In the genomic region with DNA sequence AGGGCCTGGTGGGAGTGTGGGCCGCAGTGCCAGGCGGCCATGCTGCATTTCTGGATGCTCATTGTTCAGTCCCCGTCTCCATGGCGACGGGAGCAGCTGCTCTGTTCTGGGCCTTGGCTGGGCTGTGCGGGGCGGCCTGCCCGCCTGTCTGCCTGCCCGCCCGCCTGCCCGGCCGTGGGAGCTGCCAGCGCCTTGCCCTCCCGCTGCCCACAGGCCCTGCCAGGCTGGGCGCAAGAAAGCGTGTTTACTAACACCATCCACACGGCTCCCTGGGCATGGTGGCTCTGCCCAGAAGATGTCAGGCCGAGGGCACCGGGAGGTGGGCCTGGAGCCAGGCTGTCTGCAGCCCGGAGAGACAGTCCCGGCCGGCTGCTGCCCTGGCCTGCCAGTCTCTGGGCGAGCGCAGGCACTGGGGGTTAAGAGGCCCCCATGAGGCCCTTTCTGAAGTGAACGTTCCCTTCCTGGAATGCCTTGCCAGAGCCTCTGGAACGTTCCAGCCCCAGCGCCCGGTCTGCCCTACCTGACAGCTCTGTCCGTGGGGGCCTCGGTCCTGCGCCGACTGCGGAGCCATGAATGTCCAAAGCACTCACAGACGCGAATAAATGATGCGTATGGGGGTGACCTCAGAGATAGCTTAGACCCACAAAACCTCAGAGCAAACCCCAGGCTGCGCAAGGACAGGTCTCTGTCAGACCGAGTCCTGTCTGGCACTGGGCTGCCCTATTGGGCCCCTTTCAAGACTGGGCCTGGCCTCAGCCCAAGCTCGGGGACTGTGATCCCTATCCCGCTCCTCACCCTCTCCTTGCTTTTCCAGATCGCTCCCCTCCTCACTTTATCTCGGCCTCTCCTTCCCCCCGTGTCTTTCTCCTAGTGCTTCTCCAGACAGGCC, we compare ENCODE assay signal across 12 cellular contexts. TPM values are rescaled to one million over a fixed set of nuclear protein-coding genes. Genes with fewer than 3 reads are reported as not detected.
DNase-seq lines count a peak whose midpoint lies in the region; FAIRE-seq and TF ChIP-seq lines count a peak whose summit lies in the region.
"Had no signal": no experiment of that assay in that cellular context is flagged by ENCODE, and none has a peak within 500 bp of the region (broad histone marks: within the 10 kb centered on the region; RNA-seq: fewer than 3 reads in every experiment).

No MANE protein-coding gene starts in this region.

- H4K5ac ChIP-seq in H1 (ENCODE audit: insufficient read length, low read depth, low read length): peak overlapping the region; percentile 2

- no peaks in the 10 kb centered on the region for H3K9me3 Mint-ChIP-seq in CD14-positive monocyte

- no peak for FAIRE-seq in H1 (lab: Jason Lieb, UNC)

- no peak for TF ChIP-seq EP300 in H1 (IDR thresholded peaks at IDR 0.05; ENCODE audit: borderline replicate concordance in 1 of 2, low read depth in 2 of 2, low read length in 2 of 2)

- H3K79me2 ChIP-seq in H1 (ENCODE audit: control insufficient read depth in 1 of 2, insufficient read depth in 2 of 2, low read length in 2 of 2): no peaks in the 10 kb centered on the region

- H3K36me3 ChIP-seq in H1 (ENCODE audit: control insufficient read depth in 2 of 4, insufficient read depth in 4 of 4, low read length in 3 of 4): no peaks in the 10 kb centered on the region
- H3K36me3 ChIP-seq in testis (ENCODE audit: low read depth, missing control alignments): no peaks in the 10 kb centered on the region
- H3K36me3 ChIP-seq: esophagus squamous epithelium, right lobe of liver had no signal

- peak overlapping the region; percentile 93 for H4K91ac ChIP-seq in H1 (replicated peaks; ENCODE audit: insufficient read length, low read length)

- H3K9me3 ChIP-seq in H1 (ENCODE audit: insufficient read depth in 2 of 2, low read depth in 1 of 2, low read length in 1 of 2): no peaks in the 10 kb centered on the region
- no peaks in the 10 kb centered on the region for H3K9me3 ChIP-seq in testis
- H3K9me3 ChIP-seq: esophagus squamous epithelium, right lobe of liver had no signal

- H4K8ac ChIP-seq in H1 (ENCODE audit: extremely low read depth, insufficient read depth, low read length): no peak overlapping the region

- peak overlapping the region; percentile 63 for H3K18ac ChIP-seq in H1 (ENCODE audit: extremely low read depth, low read length)

- H2AK5ac ChIP-seq in H1 (ENCODE audit: low read depth, low read length): peak overlapping the region; percentile 100; the same call in 1 of the 2 replicates

- H2BK20ac ChIP-seq in H1 (ENCODE audit: low read length): peak overlapping the region; percentile 91

- peaks cover 4 to 7% (median 5%) of the 10 kb centered on the region in 3 donors for H3K27me3 Mint-ChIP-seq in CD14-positive monocyte (ENCODE audit: low read depth in 3 of 3)

- peaks cover 2 to 17% (median 10%) of the 10 kb centered on the region in 4 experiments; a peak in 5 of 7 replicates for H3K4me1 ChIP-seq in H1 (replicated peaks in 1 of 4; ENCODE audit: control insufficient read depth in 3 of 4, insufficient read depth in 4 of 4, low read length in 3 of 4)
- H3K4me1 ChIP-seq in testis: peaks cover 5% of the 10 kb centered on the region
- H3K4me1 ChIP-seq: right lobe of liver had no signal

- H3K4me3 ChIP-seq in H1 (ENCODE audit: extremely low read depth in 1 of 4, insufficient read depth in 2 of 4, low read depth in 3 of 4, low read length in 4 of 4) (no peak overlapping the region), testis (peak overlapping the region in 1 of 2 donors; percentile 38)
- H3K4me3 ChIP-seq: esophagus squamous epithelium, right lobe of liver had no signal

- peak overlapping the region; percentile 87 for H3K4ac ChIP-seq in H1 (replicated peaks; ENCODE audit: insufficient read length, low read depth, low read length)

- H3K9ac ChIP-seq in H1 (replicated peaks in 1 of 4; ENCODE audit: extremely low read depth in 1 of 4, low read depth in 3 of 4, low read length in 3 of 4): no peak overlapping the region

- H2AFZ ChIP-seq in H1 (ENCODE audit: low read length): no peak overlapping the region

- no peaks in the 10 kb centered on the region for H3K4me1 Mint-ChIP-seq in CD14-positive monocyte

- H2BK12ac ChIP-seq in H1 (ENCODE audit: low read depth, low read length): peak overlapping the region; percentile 100; the same call in 1 of the 2 replicates

- no peak overlapping the region for H3K56ac ChIP-seq in H1 (replicated peaks; ENCODE audit: insufficient read length, low read depth, low read length)

- no peak overlapping the region for H3K4me2 ChIP-seq in H1 (ENCODE audit: insufficient read depth in 1 of 2, low read depth in 2 of 2, low read length in 2 of 2)

- TF ChIP-seq RAD21 in H1 (IDR thresholded peaks at IDR 0.05 in 1 of 2, conservative IDR thresholded peaks at IDR 0.05 in 1 of 2; ENCODE audit: low read depth in 2 of 2, low read length in 2 of 2): no peak

- TF ChIP-seq CTCF in H1 (IDR thresholded peaks at IDR 0.05; ENCODE audit: control extremely low read depth in 1 of 3, insufficient read depth in 1 of 3, low read depth in 1 of 3, low read length in 3 of 3) (no peak), testis (IDR thresholded peaks at IDR 0.05) (no peak), CD14-positive monocyte (IDR thresholded peaks at IDR 0.05) (no peak)

- no peak overlapping the region for H2BK120ac ChIP-seq in H1 (replicated peaks; ENCODE audit: low read depth, low read length)

- CTCF ChIA-PET in H1 (lab: Charles Lee; ENCODE audit: partially characterized antibody): interaction anchor here (0.8 to 1.7 kb wide), 6 partner anchors 19 to 378 kb away, joined by 3 to 5 read pairs (median 3); partner anchors contain the start of gene MYCN

- DNase-seq in NCI-H82 (lab: John Stamatoyannopoulos, UW) (peak; percentile 42), NCI-H82 treated with DMSO at 0.1 percent for 48 hours (lab: John Stamatoyannopoulos, UW; ENCODE audit: unreplicated experiment) (no peak), H1 (ENCODE audit: low read depth in 1 of 2, low spot score in 2 of 2) (peak in 1 of 2 experiments; percentile 64), middle frontal gyrus (ENCODE audit: extremely low spot score, low spot score) (peak; percentile 84), testis (peak; percentile 82), CD14-positive monocyte (ENCODE audit: low spot score) (no peak), RPMI8226 (no peak)
- DNase-seq in activated naive CD4-positive, alpha-beta T cell (lab: John Stamatoyannopoulos, UW): no peak
- DNase-seq: activated T-cell treated with anti-CD3 and anti-CD28 coated beads for 4 hours, esophagus squamous epithelium, left colon, right lobe of liver had no signal

- TF ChIP-seq POLR2A in H1 (IDR thresholded peaks at IDR 0.05; ENCODE audit: control extremely low read depth in 1 of 2, low read depth in 2 of 2, low read length in 2 of 2) (no peak), testis (IDR thresholded peaks at IDR 0.05) (no peak)

- POLR2A ChIA-PET in H1 (lab: Charles Lee; ENCODE audit: partially characterized antibody): interaction anchor here (0.6 to 3.0 kb wide), 3 partner anchors 28 to 44 kb away, joined by 3 to 19 read pairs (median 3); partner anchors contain the start of gene MYCN

- H3K79me1 ChIP-seq in H1 (ENCODE audit: low read depth, low read length): no peaks in the 10 kb centered on the region

- no peak overlapping the region for H3K27ac Mint-ChIP-seq in CD14-positive monocyte

- peaks cover 0 to 1% (median 0%) of the 10 kb centered on the region in 4 experiments; a peak in 2 of 7 replicates for H3K27me3 ChIP-seq in H1 (replicated peaks in 1 of 4; ENCODE audit: control insufficient read depth in 3 of 4, extremely low read depth in 1 of 4, insufficient read depth in 3 of 4, low read length in 3 of 4)
- no peaks in the 10 kb centered on the region for H3K27me3 ChIP-seq in testis
- H3K27me3 ChIP-seq: esophagus squamous epithelium, right lobe of liver had no signal

- peak overlapping the region; percentile 79; the same call in 1 of the 2 replicates for H2BK5ac ChIP-seq in H1 (ENCODE audit: low read depth, low read length)

- H3K27ac ChIP-seq in H1 (ENCODE audit: low read depth, low read length) (no peak overlapping the region), testis (no peak overlapping the region)
- H3K27ac ChIP-seq: esophagus squamous epithelium, right lobe of liver had no signal

- 90% methylated on average over 43 of the region's 43 CpGs; no CpG with 5 or more reads in 1 of the 2 experiments for WGBS in H1 (ENCODE audit: extremely low coverage in 1 of 2, insufficient coverage in 1 of 2, insufficient read length in 1 of 2, insufficient replicate concordance in 2 of 2, low coverage in 1 of 2, low lambda C conversion rate in 2 of 2, missing lambda C conversion rate in 1 of 2), 2 experiments
- WGBS in testis, 2 donors: 56 to 73% methylated on average over 9 to 36 of the region's 43 CpGs

- H3K14ac ChIP-seq in H1 (ENCODE audit: insufficient read length): no peak overlapping the region

- H3K36me3 Mint-ChIP-seq in CD14-positive monocyte: no peaks in the 10 kb centered on the region

- intact Hi-C loops in testis (cut with DNase I; ENCODE audit: low total_unique reads): no loop called here
- intact Hi-C loops in CD14-positive monocyte (cut with micrococcal nuclease): no loop called here

- H3K4me3 Mint-ChIP-seq in CD14-positive monocyte: no peak overlapping the region

- H2BK15ac ChIP-seq in H1 (ENCODE audit: low read length): peak overlapping the region; percentile 93; the same call in 1 of the 2 replicates

- H4K20me1 ChIP-seq in H1 (replicated peaks in 1 of 2; ENCODE audit: control insufficient read depth in 1 of 2, insufficient read depth in 2 of 2, low read length in 2 of 2): peaks cover 0 to 2% of the 10 kb centered on the region in 2 experiments

- no peak overlapping the region for H3K23ac ChIP-seq in H1 (ENCODE audit: insufficient read length)

- peaks cover 11% of the 10 kb centered on the region; the same call in 1 of the 2 replicates for H3K23me2 ChIP-seq in H1 (ENCODE audit: low read depth, low read length)

TF ChIP-seq in H1, 55 proteins besides CTCF, POLR2A, EP300 and RAD21:
- TF ChIP-seq RFX5 (IDR thresholded peaks at IDR 0.05; ENCODE audit: borderline replicate concordance, low read depth, low read length): no peak
- TF ChIP-seq YY1 (IDR thresholded peaks at IDR 0.05; ENCODE audit: low read depth, low read length): peak; percentile 67; the same call in 1 of the 2 replicates

RNA-seq across cellular contexts. Expression of gene MYCN, which starts 44.3 kb away (rescaled TPM):
- 137 and 142 TPM in 2 replicates for total RNA-seq in H1 (2021; fragmentation: NEBNext Ultra II Directional; extraction: Animal tissue kit (Norgen Biotek cat#: 25700))
- polyA plus RNA-seq in H1 (2011; rRNA removed): 87.8 and 100 TPM in 2 replicates
- 90.7 TPM for polyA plus RNA-seq in H1 (2011; cell fraction: cytosol; rRNA removed)
- 82.0 TPM for polyA plus RNA-seq in H1 (2011; cell fraction: nucleus; rRNA removed)
- polyA plus RNA-seq in H1 (2012, experiment 1 of 2): 85.1 to 103 TPM (median 94.3 TPM) in 4 replicates
- 144 TPM for polyA plus RNA-seq in H1 (2012, experiment 2 of 2)
- 90.2 TPM for polyA plus RNA-seq in H1 (2013, experiment 1 of 2)
- polyA plus RNA-seq in H1 (2013, experiment 2 of 2): 86.8 TPM
- polyA minus RNA-seq in H1 (2011; rRNA and poly(A)+ RNA removed): 51.6 and 92.6 TPM in 2 replicates
- 57.2 TPM for polyA minus RNA-seq in H1 (2011; cell fraction: cytosol; rRNA and poly(A)+ RNA removed)
- polyA minus RNA-seq in H1 (2011; cell fraction: nucleus; rRNA and poly(A)+ RNA removed): 35.0 TPM
- total RNA-seq in testis: 1 to 10 TPM; 6.9 TPM
- polyA plus RNA-seq in testis (ENCODE audit: insufficient read depth, low read depth, low replicate concordance): 8.1 TPM
- polyA plus RNA-seq in CD14-positive monocyte: not detected

Comparison
In these comparisons a context has a peak if more than half of its experiments do, and no peak if none do; other contexts are left out.
1. DNase-seq: peak in NCI-H82 (single experiment), middle frontal gyrus (single experiment) and testis (single experiment); none in NCI-H82 treated with DMSO at 0.1 percent for 48 hours (single experiment), CD14-positive monocyte (single experiment), RPMI8226 (single experiment) and activated naive CD4-positive, alpha-beta T cell (0 of 4).